Comparison of ENCODE assay signal across 16 cellular contexts in the genomic region with DNA sequence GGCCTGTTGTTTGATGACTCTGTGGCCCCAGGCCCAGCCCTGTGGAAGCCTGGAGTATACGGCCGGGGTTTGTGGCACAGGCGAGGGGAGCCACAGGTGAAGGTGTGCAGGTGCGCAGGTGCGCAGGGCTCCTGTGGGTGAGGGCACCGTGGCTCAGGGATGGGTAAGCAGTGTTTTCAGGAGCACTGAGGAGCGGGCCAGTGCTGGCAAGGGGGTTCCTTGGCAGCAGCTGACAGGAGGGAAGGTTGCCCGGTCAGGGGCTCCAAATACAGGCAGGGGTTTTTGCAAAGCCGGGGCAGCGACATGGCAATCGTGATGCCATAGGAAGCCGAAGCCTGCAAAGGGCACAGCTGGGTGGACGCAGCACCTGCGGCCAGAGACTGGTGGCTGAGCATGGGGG.
"Had no signal": no experiment of that assay in that cellular context is flagged by ENCODE, and none has a peak within 500 bp of the region (broad histone marks: within the 10 kb centered on the region; RNA-seq: fewer than 3 reads in every experiment).

No MANE protein-coding gene starts in this region.

- ATAC-seq: effector memory CD8-positive, alpha-beta T cell; gastroesophageal sphincter; lower lobe of right lung; stimulated activated memory B cell treated with anti-CD40 and anti-IgM and Interleukin-4, amounts not matched to agents 10 μg/mL and 1 μg/mL and 100 μg/mL, for 72 hours; stimulated activated naive CD8-positive, alpha-beta T cell treated with anti-CD3 and anti-CD28 coated beads, Interleukin-15, amount 100 ng/mL, for 72 hours had no signal

- H3K9me3 ChIP-seq: esophagus muscularis mucosa, gastroesophageal sphincter, lower lobe of right lung, ovary, testis had no signal

- H3K36me3 ChIP-seq: ovary had no signal

- H3K4me3 ChIP-seq: esophagus muscularis mucosa, gastroesophageal sphincter, lower lobe of right lung, ovary, testis had no signal

- H3K27me3 ChIP-seq: esophagus muscularis mucosa, gastroesophageal sphincter, ovary, testis had no signal

- DNase-seq: effector memory CD8-positive, alpha-beta T cell; glutamatergic neuron; islet precursor cell; lower lobe of right lung; midbrain; stimulated activated CD4-positive, alpha-beta T cell treated with anti-CD3 and anti-CD28 coated beads, Interleukin-15, amount 100 ng/mL, for 24 hours; stimulated activated CD4-positive, alpha-beta T cell treated with anti-CD3 and anti-CD28 coated beads, Interleukin-1b, Interleukin-23, amount 100 ng/mL, for 48 hours; stimulated activated CD4-positive, alpha-beta T cell treated with anti-CD3 and anti-CD28 coated beads, Interleukin-4, amount 100 ng/mL, for 24 hours; stimulated activated naive CD8-positive, alpha-beta T cell treated with anti-CD3 and anti-CD28 coated beads, Interleukin-15, amount 100 ng/mL, for 72 hours; trophoblast cell had no signal

- H3K27ac ChIP-seq: epithelial cell of prostate, esophagus muscularis mucosa, gastroesophageal sphincter, lower lobe of right lung, ovary, testis had no signal
